ENCODE assay signal across 8 cellular contexts in genomic region chr10:88270871-88271713, GRCh38.
DNase-seq lines count a peak whose midpoint lies in the region; ATAC-seq and TF ChIP-seq lines count a peak whose summit lies in the region.

No MANE protein-coding gene starts in this region.

- POLR2A ChIA-PET in HEK293T (lab: Yijun Ruan, JAX) = no interaction called here

- H3K4me3 ChIP-seq in fibroblast of villous mesenchyme (ENCODE audit: low read depth, low read length) = no peak overlapping the region

- ATAC-seq in GM19328 (IDR thresholded peaks at IDR 0.05; ENCODE audit: unreplicated experiment) (peak; percentile 75), HG03354 (IDR thresholded peaks at IDR 0.05; ENCODE audit: poor library complexity, severe bottlenecking, unreplicated experiment) (peak; percentile 89)

- CTCF ChIA-PET in HEK293T (lab: Yijun Ruan, JAX) = no interaction called here

- DNase-seq in CD1c-positive myeloid dendritic cell (ENCODE audit: extremely low spot score) (peak; percentile 93), fibroblast of villous mesenchyme (ENCODE audit: low read depth) (peak; percentile 50), NCI-H345 treated with DMSO at 0.1 percent for 48 hours (lab: John Stamatoyannopoulos, UW; ENCODE audit: unreplicated experiment) (no peak), HEK293T (ENCODE audit: extremely low spot score) (no peak)
- peak; percentile 55 for DNase-seq in activated CD4-positive, alpha-beta T cell treated with anti-CD3 and anti-CD28 coated beads for 48 hours
- peak; percentile 56 for DNase-seq in stimulated activated CD8-positive, alpha-beta memory T cell treated with anti-CD3 and anti-CD28 coated beads, Interleukin-4, amount 100 ng/mL, for 48 hours

- TF ChIP-seq CTCF in fibroblast of villous mesenchyme (IDR thresholded peaks at IDR 0.05; ENCODE audit: insufficient read depth, low read depth, low read length) = no peak

TF ChIP-seq in HEK293T, 16 proteins besides CTCF, POLR2A, EP300 and RAD21:
- TF ChIP-seq LEF1 (IDR thresholded peaks at IDR 0.05; ENCODE audit: borderline replicate concordance) (no peak), SP1 (IDR thresholded peaks at IDR 0.05) (no peak), TARDBP (IDR thresholded peaks at IDR 0.05) (no peak), ARNT (IDR thresholded peaks at IDR 0.05) (no peak), FOXA1 (IDR thresholded peaks at IDR 0.05) (no peak)

Comparison
In these comparisons a context has a peak if more than half of its experiments do, and no peak if none do; other contexts are left out.
1. DNase-seq: peak in CD1c-positive myeloid dendritic cell (single experiment), activated CD4-positive, alpha-beta T cell treated with anti-CD3 and anti-CD28 coated beads for 48 hours (single experiment), fibroblast of villous mesenchyme (single experiment) and stimulated activated CD8-positive, alpha-beta memory T cell treated with anti-CD3 and anti-CD28 coated beads, Interleukin-4, amount 100 ng/mL, for 48 hours (single experiment); none in NCI-H345 treated with DMSO at 0.1 percent for 48 hours (single experiment) and HEK293T (single experiment).